25 cellular contexts compared by ENCODE assay signal in the genomic region with DNA sequence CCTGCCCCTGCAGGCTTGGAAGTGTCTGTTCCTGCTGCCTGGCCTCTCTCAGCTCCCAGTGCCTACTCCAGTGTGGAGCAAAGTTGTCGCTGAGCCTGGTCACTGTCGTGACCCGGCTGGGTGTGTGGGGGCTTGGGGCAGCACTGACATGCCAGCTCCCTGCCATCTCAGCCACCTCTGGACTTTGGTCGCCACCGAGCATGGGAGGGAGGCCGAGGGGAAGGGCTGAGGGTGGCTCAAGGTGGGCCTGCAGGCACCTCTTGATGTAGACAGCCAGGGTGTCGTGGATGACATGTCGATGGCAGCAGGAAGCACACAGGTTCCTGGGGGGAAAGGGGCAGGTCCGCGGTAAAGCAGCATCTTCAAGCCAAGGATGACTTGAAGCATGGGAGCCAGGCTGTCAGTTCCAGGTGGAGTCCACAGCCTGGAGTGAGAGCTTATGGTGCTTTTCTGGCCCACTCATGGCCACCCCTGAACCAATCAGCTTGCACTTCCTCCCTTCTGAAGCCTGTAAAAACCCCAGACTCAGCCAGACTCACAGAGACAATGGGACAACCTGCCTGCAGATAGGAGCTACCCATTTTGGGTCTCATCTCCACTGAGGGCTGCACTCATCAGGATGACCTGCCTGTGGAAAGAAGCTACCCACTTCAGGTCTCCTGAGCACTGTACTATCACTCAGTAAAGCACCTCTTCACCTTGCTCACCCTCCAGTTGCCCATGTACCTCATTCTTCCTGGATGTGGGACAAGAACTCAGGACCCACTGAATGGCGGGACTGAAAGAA.
"Had no signal": no experiment of that assay in that cellular context is flagged by ENCODE, and none has a peak within 500 bp of the region (broad histone marks: within the 10 kb centered on the region; RNA-seq: fewer than 3 reads in every experiment).

No MANE protein-coding gene starts in this region.

- H3K36me3 ChIP-seq: left lung, lower lobe of right lung, sigmoid colon, spleen, suprapubic skin, thoracic aorta, tibial artery, upper lobe of right lung had no signal

- H3K4me3 ChIP-seq: left lung, lower lobe of right lung, psoas muscle, sigmoid colon, spleen, suprapubic skin, thoracic aorta, tibial artery, upper lobe of right lung had no signal

- H3K27ac ChIP-seq: left lung, lower lobe of right lung, neutrophil, parathyroid adenoma, psoas muscle, sigmoid colon, spleen, suprapubic skin, thoracic aorta, tibial artery, upper lobe of right lung had no signal

- H3K9ac ChIP-seq: parathyroid adenoma had no signal

- ATAC-seq: left colon; left lung; naive thymus-derived CD8-positive, alpha-beta T cell; psoas muscle had no signal

- H3K9me3 ChIP-seq: lower lobe of right lung, psoas muscle, sigmoid colon, suprapubic skin, thoracic aorta, tibial artery, upper lobe of right lung had no signal

- H3K4me1 ChIP-seq: parathyroid adenoma, psoas muscle, sigmoid colon, suprapubic skin, tibial artery had no signal

- FAIRE-seq: islet of Langerhans, kidney, small intestine, urothelium cell line had no signal

- DNase-seq: hypothalamus; immature natural killer cell; kidney; left colon; lower lobe of right lung; mammary epithelial cell; mesenchymal stem cell; naive thymus-derived CD8-positive, alpha-beta T cell; occipital lobe; psoas muscle; sigmoid colon; small intestine; spleen; stimulated activated CD4-positive, alpha-beta T cell treated with anti-CD3 and anti-CD28 coated beads, Interleukin-4, amount 100 ng/mL, for 24 hours; stimulated activated naive CD4-positive, alpha-beta T cell; tibial artery; trophoblast cell; upper lobe of right lung had no signal

- H3K79me2 ChIP-seq: parathyroid adenoma had no signal

- H2AFZ ChIP-seq: parathyroid adenoma had no signal

- H3K27me3 ChIP-seq: left lung, neutrophil, sigmoid colon, spleen, suprapubic skin, tibial artery, upper lobe of right lung had no signal
